37 cellular contexts compared by ENCODE assay signal in genomic region chr3:123317716-123318115, GRCh38.
"Had no signal": no experiment of that assay in that cellular context is flagged by ENCODE, and none has a peak within 500 bp of the region (broad histone marks: within the 10 kb centered on the region; RNA-seq: fewer than 3 reads in every experiment).

No MANE protein-coding gene starts in this region.

- H3K9ac ChIP-seq: KMS-11 had no signal

- H3K36me3 ChIP-seq: adrenal gland, breast epithelium, Peyer's patch had no signal

- H3K4me1 ChIP-seq: adrenal gland, body of pancreas, breast epithelium, Peyer's patch had no signal

- H3K4me3 ChIP-seq: adrenal gland, body of pancreas, breast epithelium, Peyer's patch had no signal

- H3K27me3 ChIP-seq: adrenal gland, body of pancreas, breast epithelium, Peyer's patch had no signal

- H3K9me3 ChIP-seq: adrenal gland, body of pancreas, breast epithelium, Peyer's patch had no signal

- ATAC-seq: activated naive CD4-positive, alpha-beta T cell treated with anti-CD3 and anti-CD28 coated beads, Interleukin-2, amount 50 U/mL, for 72 hours; activated T-cell treated with anti-CD3 and anti-CD28 coated beads, Interleukin-2, amount 50 U/mL, for 4 hours; body of pancreas; PC-3; SK-N-SH treated with all-trans-retinoic acid at 6 μM for 48 hours had no signal

- H3K27ac ChIP-seq: adrenal gland, body of pancreas, breast epithelium, KMS-11, Peyer's patch, VCaP had no signal

- DNase-seq: activated B cell treated with CpG ODN at 0.5 μM for 24 hours; activated CD4-positive, alpha-beta T cell treated with anti-CD3 and anti-CD28 coated beads for 4 hours; activated CD4-positive, alpha-beta T cell treated with anti-CD3 and anti-CD28 coated beads, Interleukin-2, amount 50 U/mL, for 1 hour; activated CD4-positive, CD25-positive, alpha-beta regulatory T cell treated with anti-CD3 and anti-CD28 coated beads, Interleukin-2, amount 50 U/mL, for 72 hours; activated CD8-positive, alpha-beta memory T cell treated with anti-CD3 and anti-CD28 coated beads, Interleukin-2, amount 50 U/mL, for 4 hours; activated gamma-delta T cell treated with Interleukin-2 at 50 U/mL for 16 hours; activated naive CD4-positive, alpha-beta T cell treated with anti-CD3 and anti-CD28 coated beads for 36 hours; activated T-cell treated with anti-CD3 and anti-CD28 coated beads for 4 hours; activated T-cell treated with anti-CD3 and anti-CD28 coated beads, Interleukin-2, amount 50 U/mL, for 4 hours; adrenal gland; body of pancreas; caudate nucleus; MM.1S; MV-4-11; NCI-H1092 treated with DMSO at 0.1 percent for 48 hours; NCI-H1417; NCI-H146; NCI-H187; NCI-H2029 treated with DMSO at 0.1 percent for 48 hours; NCI-H2107; NCI-H2171; NCI-H510A; NCI-H526; NCI-H748 treated with DMSO at 0.1 percent for 48 hours; NK-92 treated with Interleukin-12 subunit alpha and Interleukin-12 subunit beta, amount 100 ng/mL, for 24 hours; PC-3; RPMI8226; SIG-M5; T-helper 1 cell; T-helper 2 cell; T-helper 9 cell had no signal

- H3K4me2 ChIP-seq: KMS-11 had no signal
